In the genomic region with DNA sequence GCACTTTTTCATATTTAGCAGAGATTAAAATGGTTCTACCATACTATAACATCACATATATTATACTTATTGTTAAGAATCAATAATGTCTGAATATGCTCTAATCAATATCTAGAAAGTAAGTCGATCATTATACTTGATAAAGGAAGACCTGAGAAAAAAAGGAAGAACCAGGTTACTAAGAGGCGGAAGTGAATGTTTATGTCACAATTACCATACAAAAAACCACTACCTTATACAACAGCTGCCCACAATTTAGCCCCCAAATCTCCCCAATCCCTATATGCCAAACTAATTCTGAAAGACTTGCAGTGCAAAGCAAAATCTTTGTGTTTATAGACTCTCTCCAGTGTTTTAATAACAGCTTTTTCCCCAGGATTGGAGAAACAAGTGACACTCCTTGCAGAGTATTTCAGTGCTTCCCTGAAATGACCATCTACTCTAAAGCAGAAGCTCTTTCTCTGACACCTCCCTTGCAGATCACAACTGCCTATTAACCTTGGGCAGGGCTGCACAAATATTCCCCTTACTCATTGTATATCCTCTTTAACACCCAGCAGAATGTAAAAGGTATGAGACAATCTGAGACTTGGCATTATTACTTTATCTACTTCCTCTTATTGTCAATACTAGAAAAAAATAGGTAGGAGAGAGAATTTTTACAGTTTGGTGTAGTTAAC, we compare ENCODE assay signal across 1 cellular context.
TF ChIP-seq lines count a peak whose summit lies in the region.

No MANE protein-coding gene starts in this region.

TF ChIP-seq in H1, 55 proteins besides CTCF, POLR2A, EP300 and RAD21:
- TF ChIP-seq, protein P1, sequence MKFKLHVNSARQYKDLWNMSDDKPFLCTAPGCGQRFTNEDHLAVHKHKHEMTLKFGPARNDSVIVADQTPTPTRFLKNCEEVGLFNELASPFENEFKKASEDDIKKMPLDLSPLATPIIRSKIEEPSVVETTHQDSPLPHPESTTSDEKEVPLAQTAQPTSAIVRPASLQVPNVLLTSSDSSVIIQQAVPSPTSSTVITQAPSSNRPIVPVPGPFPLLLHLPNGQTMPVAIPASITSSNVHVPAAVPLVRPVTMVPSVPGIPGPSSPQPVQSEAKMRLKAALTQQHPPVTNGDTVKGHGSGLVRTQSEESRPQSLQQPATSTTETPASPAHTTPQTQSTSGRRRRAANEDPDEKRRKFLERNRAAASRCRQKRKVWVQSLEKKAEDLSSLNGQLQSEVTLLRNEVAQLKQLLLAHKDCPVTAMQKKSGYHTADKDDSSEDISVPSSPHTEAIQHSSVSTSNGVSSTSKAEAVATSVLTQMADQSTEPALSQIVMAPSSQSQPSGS (IDR thresholded peaks at IDR 0.05; ENCODE audit: low read length): no peak
- TF ChIP-seq EGR1 (IDR thresholded peaks at IDR 0.05; ENCODE audit: borderline replicate concordance, low read depth, low read length): no peak
- TF ChIP-seq, protein P2, sequence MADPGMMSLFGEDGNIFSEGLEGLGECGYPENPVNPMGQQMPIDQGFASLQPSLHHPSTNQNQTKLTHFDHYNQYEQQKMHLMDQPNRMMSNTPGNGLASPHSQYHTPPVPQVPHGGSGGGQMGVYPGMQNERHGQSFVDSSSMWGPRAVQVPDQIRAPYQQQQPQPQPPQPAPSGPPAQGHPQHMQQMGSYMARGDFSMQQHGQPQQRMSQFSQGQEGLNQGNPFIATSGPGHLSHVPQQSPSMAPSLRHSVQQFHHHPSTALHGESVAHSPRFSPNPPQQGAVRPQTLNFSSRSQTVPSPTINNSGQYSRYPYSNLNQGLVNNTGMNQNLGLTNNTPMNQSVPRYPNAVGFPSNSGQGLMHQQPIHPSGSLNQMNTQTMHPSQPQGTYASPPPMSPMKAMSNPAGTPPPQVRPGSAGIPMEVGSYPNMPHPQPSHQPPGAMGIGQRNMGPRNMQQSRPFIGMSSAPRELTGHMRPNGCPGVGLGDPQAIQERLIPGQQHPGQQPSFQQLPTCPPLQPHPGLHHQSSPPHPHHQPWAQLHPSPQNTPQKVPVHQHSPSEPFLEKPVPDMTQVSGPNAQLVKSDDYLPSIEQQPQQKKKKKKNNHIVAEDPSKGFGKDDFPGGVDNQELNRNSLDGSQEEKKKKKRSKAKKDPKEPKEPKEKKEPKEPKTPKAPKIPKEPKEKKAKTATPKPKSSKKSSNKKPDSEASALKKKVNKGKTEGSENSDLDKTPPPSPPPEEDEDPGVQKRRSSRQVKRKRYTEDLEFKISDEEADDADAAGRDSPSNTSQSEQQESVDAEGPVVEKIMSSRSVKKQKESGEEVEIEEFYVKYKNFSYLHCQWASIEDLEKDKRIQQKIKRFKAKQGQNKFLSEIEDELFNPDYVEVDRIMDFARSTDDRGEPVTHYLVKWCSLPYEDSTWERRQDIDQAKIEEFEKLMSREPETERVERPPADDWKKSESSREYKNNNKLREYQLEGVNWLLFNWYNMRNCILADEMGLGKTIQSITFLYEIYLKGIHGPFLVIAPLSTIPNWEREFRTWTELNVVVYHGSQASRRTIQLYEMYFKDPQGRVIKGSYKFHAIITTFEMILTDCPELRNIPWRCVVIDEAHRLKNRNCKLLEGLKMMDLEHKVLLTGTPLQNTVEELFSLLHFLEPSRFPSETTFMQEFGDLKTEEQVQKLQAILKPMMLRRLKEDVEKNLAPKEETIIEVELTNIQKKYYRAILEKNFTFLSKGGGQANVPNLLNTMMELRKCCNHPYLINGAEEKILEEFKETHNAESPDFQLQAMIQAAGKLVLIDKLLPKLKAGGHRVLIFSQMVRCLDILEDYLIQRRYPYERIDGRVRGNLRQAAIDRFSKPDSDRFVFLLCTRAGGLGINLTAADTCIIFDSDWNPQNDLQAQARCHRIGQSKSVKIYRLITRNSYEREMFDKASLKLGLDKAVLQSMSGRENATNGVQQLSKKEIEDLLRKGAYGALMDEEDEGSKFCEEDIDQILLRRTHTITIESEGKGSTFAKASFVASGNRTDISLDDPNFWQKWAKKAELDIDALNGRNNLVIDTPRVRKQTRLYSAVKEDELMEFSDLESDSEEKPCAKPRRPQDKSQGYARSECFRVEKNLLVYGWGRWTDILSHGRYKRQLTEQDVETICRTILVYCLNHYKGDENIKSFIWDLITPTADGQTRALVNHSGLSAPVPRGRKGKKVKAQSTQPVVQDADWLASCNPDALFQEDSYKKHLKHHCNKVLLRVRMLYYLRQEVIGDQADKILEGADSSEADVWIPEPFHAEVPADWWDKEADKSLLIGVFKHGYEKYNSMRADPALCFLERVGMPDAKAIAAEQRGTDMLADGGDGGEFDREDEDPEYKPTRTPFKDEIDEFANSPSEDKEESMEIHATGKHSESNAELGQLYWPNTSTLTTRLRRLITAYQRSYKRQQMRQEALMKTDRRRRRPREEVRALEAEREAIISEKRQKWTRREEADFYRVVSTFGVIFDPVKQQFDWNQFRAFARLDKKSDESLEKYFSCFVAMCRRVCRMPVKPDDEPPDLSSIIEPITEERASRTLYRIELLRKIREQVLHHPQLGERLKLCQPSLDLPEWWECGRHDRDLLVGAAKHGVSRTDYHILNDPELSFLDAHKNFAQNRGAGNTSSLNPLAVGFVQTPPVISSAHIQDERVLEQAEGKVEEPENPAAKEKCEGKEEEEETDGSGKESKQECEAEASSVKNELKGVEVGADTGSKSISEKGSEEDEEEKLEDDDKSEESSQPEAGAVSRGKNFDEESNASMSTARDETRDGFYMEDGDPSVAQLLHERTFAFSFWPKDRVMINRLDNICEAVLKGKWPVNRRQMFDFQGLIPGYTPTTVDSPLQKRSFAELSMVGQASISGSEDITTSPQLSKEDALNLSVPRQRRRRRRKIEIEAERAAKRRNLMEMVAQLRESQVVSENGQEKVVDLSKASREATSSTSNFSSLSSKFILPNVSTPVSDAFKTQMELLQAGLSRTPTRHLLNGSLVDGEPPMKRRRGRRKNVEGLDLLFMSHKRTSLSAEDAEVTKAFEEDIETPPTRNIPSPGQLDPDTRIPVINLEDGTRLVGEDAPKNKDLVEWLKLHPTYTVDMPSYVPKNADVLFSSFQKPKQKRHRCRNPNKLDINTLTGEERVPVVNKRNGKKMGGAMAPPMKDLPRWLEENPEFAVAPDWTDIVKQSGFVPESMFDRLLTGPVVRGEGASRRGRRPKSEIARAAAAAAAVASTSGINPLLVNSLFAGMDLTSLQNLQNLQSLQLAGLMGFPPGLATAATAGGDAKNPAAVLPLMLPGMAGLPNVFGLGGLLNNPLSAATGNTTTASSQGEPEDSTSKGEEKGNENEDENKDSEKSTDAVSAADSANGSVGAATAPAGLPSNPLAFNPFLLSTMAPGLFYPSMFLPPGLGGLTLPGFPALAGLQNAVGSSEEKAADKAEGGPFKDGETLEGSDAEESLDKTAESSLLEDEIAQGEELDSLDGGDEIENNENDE (IDR thresholded peaks at IDR 0.05; ENCODE audit: insufficient replicate concordance, low read length): no peak
